Comparison of ENCODE assay signal across 23 cellular contexts in the genomic region with DNA sequence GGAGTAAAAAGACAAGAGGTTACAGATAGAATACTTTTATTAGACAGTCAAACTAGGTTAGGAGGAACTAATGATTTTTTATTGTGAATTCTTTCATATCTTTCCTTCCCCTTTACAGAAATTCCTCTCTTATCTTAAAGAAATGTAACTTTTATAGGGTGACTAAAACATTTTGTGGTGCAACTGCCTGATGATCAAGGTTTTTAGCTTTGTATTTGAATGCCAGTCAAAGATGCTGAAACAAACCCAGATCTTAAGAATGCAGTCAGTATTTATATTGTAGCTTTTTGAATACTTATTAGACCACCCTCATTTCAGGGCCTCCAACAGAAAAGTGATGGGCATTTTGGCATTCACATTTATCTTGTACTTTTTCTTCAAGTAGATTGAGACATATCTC. TPM values are rescaled to one million over a fixed set of nuclear protein-coding genes. Genes with fewer than 3 reads are reported as not detected.
DNase-seq lines count a peak whose midpoint lies in the region; ATAC-seq and TF ChIP-seq lines count a peak whose summit lies in the region.
"Had no signal": no experiment of that assay in that cellular context is flagged by ENCODE, and none has a peak within 500 bp of the region (broad histone marks: within the 10 kb centered on the region; RNA-seq: fewer than 3 reads in every experiment).

No MANE protein-coding gene starts in this region.

- peaks cover 24% of the 10 kb centered on the region for H3K36me3 ChIP-seq in SJSA1
- peaks cover 0 to 15% of the 10 kb centered on the region in 2 donors for H3K36me3 ChIP-seq in adrenal gland (replicated peaks in 1 of 2)

- TF ChIP-seq CTCF in AG09309 (IDR thresholded peaks at IDR 0.05; ENCODE audit: control insufficient read depth, insufficient read depth, low read depth, low read length, missing control alignments) (no peak), fibroblast of pulmonary artery (IDR thresholded peaks at IDR 0.05; ENCODE audit: low read length, missing control alignments) (no peak), adrenal gland (IDR thresholded peaks at IDR 0.05) (no peak)

- no peaks in the 10 kb centered on the region for H3K9me3 ChIP-seq in SJSA1 (replicated peaks)
- H3K9me3 ChIP-seq in adrenal gland (replicated peaks in 1 of 3), result no peaks in the 10 kb centered on the region

- intact Hi-C loops in adrenal gland (cut with DNase I), result no loop called here

- H3K4me1 ChIP-seq in SJSA1 (replicated peaks) (peaks cover 15% of the 10 kb centered on the region), adrenal gland (replicated peaks in 1 of 2) (peaks cover 11 to 53% of the 10 kb centered on the region in 2 donors)

- H3K27ac ChIP-seq in SJSA1 (peak overlapping the region; percentile 28; the same call in 1 of the 2 replicates), adrenal gland (no peak overlapping the region)
- H3K27ac ChIP-seq: foreskin keratinocyte, hepatocyte, RWPE1, skin epidermis had no signal

- TF ChIP-seq POLR2A in adrenal gland (IDR thresholded peaks at IDR 0.05), result no peak

- H3K4me3 ChIP-seq in AG09309 (ENCODE audit: control insufficient read depth, low read depth, low read length) (no peak overlapping the region), SJSA1 (no peak overlapping the region), fibroblast of pulmonary artery (replicated peaks; ENCODE audit: low read depth, low read length) (no peak overlapping the region), adrenal gland (no peak overlapping the region)
- H3K4me3 ChIP-seq: hepatocyte, K562, skin epidermis had no signal

- DNase-seq in AG09309 (ENCODE audit: low read depth), result peak; percentile 59
- peak; percentile 19 for DNase-seq in HS-5 (ENCODE audit: low read depth)
- DNase-seq in SJSA1 (ENCODE audit: low read depth in 1 of 2, low spot score in 2 of 2), result peak in 1 of 2 experiments; percentile 61
- peak; percentile 68 for DNase-seq in fibroblast of pulmonary artery (ENCODE audit: low read depth)
- DNase-seq in stimulated activated CD4-positive, alpha-beta T cell treated with anti-CD3 and anti-CD28 coated beads, Interleukin-12 subunit alpha, Interleukin-12 subunit beta, amount 100 ng/mL, for 4 hours, result no peak
- no peak for DNase-seq in adrenal gland
- DNase-seq: activated CD4-positive, alpha-beta T cell treated with anti-CD3 and anti-CD28 coated beads, Interleukin-2, amount 50 U/mL, for 4 hours; activated CD8-positive, alpha-beta memory T cell treated with anti-CD3 and anti-CD28 coated beads, Interleukin-2, amount 50 U/mL, for 4 hours; Calu3; effector CD4-positive, alpha-beta T cell; foreskin keratinocyte; NCI-H1694 treated with DMSO at 0.1 percent for 48 hours; NCI-H2171 treated with DMSO at 0.1 percent for 48 hours; NCI-H526 treated with DMSO at 0.1 percent for 48 hours had no signal

- H3K27me3 ChIP-seq in SJSA1 (replicated peaks) (no peaks in the 10 kb centered on the region), adrenal gland (no peaks in the 10 kb centered on the region)
- H3K27me3 ChIP-seq: foreskin keratinocyte, hepatocyte had no signal

- no peak for ATAC-seq in GM21825 (IDR thresholded peaks at IDR 0.05; ENCODE audit: unreplicated experiment)
- no peak for ATAC-seq in GM21737 (IDR thresholded peaks at IDR 0.05; ENCODE audit: unreplicated experiment)
- ATAC-seq: activated naive CD4-positive, alpha-beta T cell treated with anti-CD3 and anti-CD28 coated beads, Interleukin-2, amount 50 U/mL, for 72 hours; foreskin keratinocyte; K562; SK-N-SH treated with all-trans-retinoic acid at 6 μM for 48 hours; WTC11 had no signal

RNA-seq across cellular contexts. Expression of gene TAX1BP1, which starts 27.4 kb away (rescaled TPM):
- total RNA-seq in SJSA1 (2014; rRNA removed; shearing (Covaris generic)), result 97.4 and 101 TPM in 2 replicates
- total RNA-seq in adrenal gland, result 100 to 1,000 TPM; 132 to 222 (median 173) TPM
- polyA plus RNA-seq in adrenal gland, result 100 to 1,000 TPM in 1 of 3 donors, 10 to 100 TPM in 2; 66.5 to 274 (median 84.6) TPM

Comparison
In these comparisons a context has a peak if more than half of its experiments do, and no peak if none do; other contexts are left out.
1. DNase-seq: peak in AG09309 (single experiment), HS-5 (single experiment) and fibroblast of pulmonary artery (single experiment); none in stimulated activated CD4-positive, alpha-beta T cell treated with anti-CD3 and anti-CD28 coated beads, Interleukin-12 subunit alpha, Interleukin-12 subunit beta, amount 100 ng/mL, for 4 hours (single experiment) and adrenal gland (0 of 7).